ENCODE assay signal across 17 cellular contexts in the genomic region with DNA sequence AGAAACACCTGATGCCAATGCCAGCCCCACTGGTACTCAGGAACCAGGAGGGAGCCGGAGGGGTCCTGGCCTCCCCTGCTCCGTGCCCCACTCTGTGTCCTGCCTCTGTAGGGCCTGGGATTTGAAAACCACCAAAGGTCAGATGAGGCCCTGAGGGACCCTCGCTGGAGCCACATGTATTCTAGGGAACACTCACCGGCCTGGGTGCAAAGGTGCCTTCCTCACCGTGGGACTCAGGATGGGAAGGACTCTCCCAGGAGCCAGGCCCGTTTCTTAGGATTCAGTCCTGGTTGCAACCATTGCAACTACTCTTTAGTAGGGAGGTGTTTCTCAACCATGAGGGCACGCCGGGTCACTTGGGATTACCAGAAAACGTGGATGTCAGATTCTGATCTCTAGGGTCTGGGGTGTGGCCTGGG.
DNase-seq lines count a peak whose midpoint lies in the region; ATAC-seq and TF ChIP-seq lines count a peak whose summit lies in the region.
"Had no signal": no experiment of that assay in that cellular context is flagged by ENCODE, and none has a peak within 500 bp of the region (broad histone marks: within the 10 kb centered on the region; RNA-seq: fewer than 3 reads in every experiment).

No MANE protein-coding gene starts in this region.

- H2BK5ac ChIP-seq in mesenchymal stem cell (ENCODE audit: low read depth, low read length, poor library complexity, severe bottlenecking) = no peak overlapping the region

- peak overlapping the region; percentile 17 for H2AK5ac ChIP-seq in mesenchymal stem cell (ENCODE audit: low read length, severe bottlenecking)

- no peaks in the 10 kb centered on the region for H3K9me2 ChIP-seq in GM23248 (ENCODE audit: insufficient read depth)

- H4K91ac ChIP-seq in mesenchymal stem cell (ENCODE audit: low read length) = peak overlapping the region; percentile 67

- no peaks in the 10 kb centered on the region for H3K27me3 Mint-ChIP-seq in stimulated activated memory B cell treated with anti-CD40 and anti-IgM and Interleukin-4, amounts not matched to agents 10 μg/mL and 1 μg/mL and 100 μg/mL, for 72 hours
- H3K27me3 Mint-ChIP-seq: activated B cell treated with CpG ODN at 0.5 μM for 24 hours; activated naive CD4-positive, alpha-beta T cell treated with anti-CD3 and anti-CD28 coated beads, Interleukin-2, amount 50 U/mL, for 24 hours had no signal

- peak overlapping the region; percentile 83 for H3K27ac Mint-ChIP-seq in stimulated activated memory B cell treated with anti-CD40 and anti-IgM and Interleukin-4, amounts not matched to agents 10 μg/mL and 1 μg/mL and 100 μg/mL, for 72 hours
- H3K27ac Mint-ChIP-seq: activated B cell treated with CpG ODN at 0.5 μM for 24 hours; activated naive CD4-positive, alpha-beta T cell treated with anti-CD3 and anti-CD28 coated beads, Interleukin-2, amount 50 U/mL, for 24 hours had no signal

- H3K27ac ChIP-seq in GM23248 (peak overlapping the region; percentile 76; the same call in 1 of the 2 replicates), mesenchymal stem cell (ENCODE audit: low read length, poor library complexity, severe bottlenecking) (no peak overlapping the region), transverse colon (peak overlapping the region in 1 of 4 donors; percentile 76)

- peak overlapping the region in 1 of 2 experiments; percentile 56 for H3K18ac ChIP-seq in mesenchymal stem cell (ENCODE audit: low read depth in 1 of 2, low read length in 2 of 2)

- H2BK12ac ChIP-seq in mesenchymal stem cell (ENCODE audit: low read length in 2 of 2) = no peak overlapping the region

- no peak overlapping the region for H3K14ac ChIP-seq in mesenchymal stem cell (ENCODE audit: low read length in 2 of 2)

- DNase-seq in GM23248 = no peak
- DNase-seq in adipocyte (ENCODE audit: low read depth) = no peak
- no peak for DNase-seq in mesenchymal stem cell
- no peak for DNase-seq in cerebellum (ENCODE audit: low spot score)
- no peak for DNase-seq in transverse colon
- DNase-seq: activated B cell treated with CpG ODN at 0.5 μM for 24 hours; BE2C; erythroblast; MG63; NCI-H2081 treated with DMSO at 0.1 percent for 48 hours; NCI-H69; stimulated activated CD4-positive, alpha-beta T cell treated with anti-CD3 and anti-CD28 coated beads, Interleukin-4, amount 100 ng/mL, for 1 hour; SW 1271 had no signal

- no peak overlapping the region for H2BK15ac ChIP-seq in mesenchymal stem cell (ENCODE audit: low read depth, poor library complexity, severe bottlenecking)

- peaks cover 5% of the 10 kb centered on the region for H3K79me1 ChIP-seq in mesenchymal stem cell (replicated peaks; ENCODE audit: low read length, poor library complexity, severe bottlenecking)

- TF ChIP-seq EP300 in transverse colon (IDR thresholded peaks at IDR 0.05; ENCODE audit: low read depth) = no peak

- H3K36me3 ChIP-seq in GM23248 (ENCODE audit: low read depth) = no peaks in the 10 kb centered on the region
- H3K36me3 ChIP-seq in adipocyte (ENCODE audit: control insufficient read depth, insufficient read depth, low read length, severe bottlenecking) = no peaks in the 10 kb centered on the region
- peaks cover 14 to 33% of the 10 kb centered on the region in 2 experiments for H3K36me3 ChIP-seq in mesenchymal stem cell (ENCODE audit: control insufficient read depth in 1 of 2, insufficient read depth in 2 of 2, low read depth in 1 of 2, low read length in 2 of 2)
- H3K36me3 ChIP-seq in transverse colon = peaks cover 0 to 3% (median 0%) of the 10 kb centered on the region in 4 donors
- H3K36me3 ChIP-seq: BE2C, MG63 had no signal

- H3K9me3 ChIP-seq in GM23248 (ENCODE audit: low read depth) (no peaks in the 10 kb centered on the region), adipocyte (ENCODE audit: control insufficient read depth, low read length) (peaks cover under 1% of the 10 kb centered on the region), mesenchymal stem cell (ENCODE audit: control insufficient read depth, low read length) (peaks cover 4% of the 10 kb centered on the region), transverse colon (no peaks in the 10 kb centered on the region)
- H3K9me3 ChIP-seq: BE2C, MG63 had no signal

- H3K4me2 ChIP-seq in GM23248 (ENCODE audit: unreplicated experiment) (no peak overlapping the region), mesenchymal stem cell (ENCODE audit: low read length, poor library complexity, severe bottlenecking) (no peak overlapping the region)

- no peaks in the 10 kb centered on the region for H3K79me2 ChIP-seq in GM23248 (ENCODE audit: insufficient read depth)

- WGBS in GM23248 (ENCODE audit: low coverage in 1 of 2, low lambda C conversion rate in 2 of 2, missing lambda C conversion rate in 2 of 2), 2 experiments = 86 to 89% methylated on average over 9 of the region's 9 CpGs
- WGBS in mesenchymal stem cell = 87% methylated on average over 9 of the region's 9 CpGs
- 87% methylated on average over 9 of the region's 9 CpGs; no CpG with 5 or more reads in 1 of the 2 donors for WGBS in transverse colon (ENCODE audit: low coverage in 1 of 2), 2 donors

- no peak overlapping the region for H2BK120ac ChIP-seq in mesenchymal stem cell (ENCODE audit: low read depth, low read length)

- no peak for TF ChIP-seq CTCF in transverse colon (IDR thresholded peaks at IDR 0.05)

- no peak for ATAC-seq in stimulated activated memory B cell treated with anti-CD40 and anti-IgM and Interleukin-4, amounts not matched to agents 10 μg/mL and 1 μg/mL and 100 μg/mL, for 72 hours
- no peak for ATAC-seq in HG03196 (IDR thresholded peaks at IDR 0.05; ENCODE audit: unreplicated experiment)
- no peak for ATAC-seq in GM21576 (IDR thresholded peaks at IDR 0.05; ENCODE audit: unreplicated experiment)

- H3K4me1 Mint-ChIP-seq in stimulated activated memory B cell treated with anti-CD40 and anti-IgM and Interleukin-4, amounts not matched to agents 10 μg/mL and 1 μg/mL and 100 μg/mL, for 72 hours = peaks cover 41% of the 10 kb centered on the region

- H3K36me3 Mint-ChIP-seq in stimulated activated memory B cell treated with anti-CD40 and anti-IgM and Interleukin-4, amounts not matched to agents 10 μg/mL and 1 μg/mL and 100 μg/mL, for 72 hours = peaks cover 26% of the 10 kb centered on the region
- H3K36me3 Mint-ChIP-seq: activated naive CD4-positive, alpha-beta T cell treated with anti-CD3 and anti-CD28 coated beads, Interleukin-2, amount 50 U/mL, for 24 hours had no signal

- peak overlapping the region; percentile 1 for H4K8ac ChIP-seq in mesenchymal stem cell (ENCODE audit: low read length)

- H3K27me3 ChIP-seq in GM23248 (replicated peaks; ENCODE audit: insufficient read depth) (no peaks in the 10 kb centered on the region), adipocyte (replicated peaks; ENCODE audit: control insufficient read depth, insufficient read depth, low read length) (no peaks in the 10 kb centered on the region), mesenchymal stem cell (ENCODE audit: control insufficient read depth in 1 of 2, insufficient read depth in 1 of 2, low read length in 2 of 2) (no peaks in the 10 kb centered on the region), transverse colon (no peaks in the 10 kb centered on the region)
- H3K27me3 ChIP-seq: BE2C, MG63 had no signal

- H2AFZ ChIP-seq in GM23248 (no peak overlapping the region), mesenchymal stem cell (ENCODE audit: low read depth, low read length) (no peak overlapping the region)

- intact Hi-C loops in transverse colon (cut with DNase I; ENCODE audit: low total_unique reads) = no loop called here

- H3K4me3 ChIP-seq in GM23248 (no peak overlapping the region), adipocyte (ENCODE audit: low read length) (no peak overlapping the region), mesenchymal stem cell (ENCODE audit: insufficient read depth in 1 of 2, low read depth in 1 of 2, low read length in 2 of 2) (no peak overlapping the region), transverse colon (no peak overlapping the region)
- H3K4me3 ChIP-seq: MG63 had no signal

- H4K20me1 ChIP-seq in GM23248 (ENCODE audit: insufficient read depth) = no peaks in the 10 kb centered on the region

- H3F3A ChIP-seq in GM23248 (ENCODE audit: insufficient read depth) = peaks cover 9% of the 10 kb centered on the region; the same call in 1 of the 2 replicates

- in situ Hi-C loops in GM23248 (cut with MboI) = no loop called here
- in situ Hi-C loops in transverse colon (cut with MboI; ENCODE audit: low pct_ligation_motif_present in 1 of 4, low pct_unique_long_range_greater_than_20kb in 1 of 4, low sequenced_read_pairs in 3 of 4) = loop anchor here in 1 of 4 donors (25.0 kb wide), 1 partner anchor 173 kb away; no protein-coding TSS in a partner anchor

- H3K4me1 ChIP-seq in GM23248 (ENCODE audit: insufficient read depth) = peaks cover 28% of the 10 kb centered on the region
- peaks cover 50% of the 10 kb centered on the region for H3K4me1 ChIP-seq in adipocyte (ENCODE audit: control insufficient read depth, insufficient read depth, low read length)
- H3K4me1 ChIP-seq in mesenchymal stem cell (ENCODE audit: control insufficient read depth, insufficient read depth, low read depth, low read length) = peaks cover 24% of the 10 kb centered on the region
- H3K4me1 ChIP-seq in transverse colon = peaks cover 17 to 33% (median 27%) of the 10 kb centered on the region in 4 donors
- H3K4me1 ChIP-seq: BE2C had no signal

- no peak for TF ChIP-seq POLR2A in transverse colon (IDR thresholded peaks at IDR 0.05)

- H3K23ac ChIP-seq in mesenchymal stem cell (ENCODE audit: low read length in 2 of 2) = no peak overlapping the region

- H3K4ac ChIP-seq in mesenchymal stem cell (ENCODE audit: low read depth in 1 of 2, low read length in 2 of 2) = no peak overlapping the region

- H3K9ac ChIP-seq in GM23248 = peak overlapping the region; percentile 74
- peak overlapping the region; percentile 71 for H3K9ac ChIP-seq in adipocyte (ENCODE audit: low read length)
- no peak overlapping the region for H3K9ac ChIP-seq in mesenchymal stem cell (ENCODE audit: low read length)

- H3K9me3 Mint-ChIP-seq in stimulated activated memory B cell treated with anti-CD40 and anti-IgM and Interleukin-4, amounts not matched to agents 10 μg/mL and 1 μg/mL and 100 μg/mL, for 72 hours = no peaks in the 10 kb centered on the region
- H3K9me3 Mint-ChIP-seq: activated B cell treated with CpG ODN at 0.5 μM for 24 hours; activated naive CD4-positive, alpha-beta T cell treated with anti-CD3 and anti-CD28 coated beads, Interleukin-2, amount 50 U/mL, for 24 hours had no signal

- no peak overlapping the region for H3K4me3 Mint-ChIP-seq in stimulated activated memory B cell treated with anti-CD40 and anti-IgM and Interleukin-4, amounts not matched to agents 10 μg/mL and 1 μg/mL and 100 μg/mL, for 72 hours
- H3K4me3 Mint-ChIP-seq: activated naive CD4-positive, alpha-beta T cell treated with anti-CD3 and anti-CD28 coated beads, Interleukin-2, amount 50 U/mL, for 24 hours had no signal
